ENCODE assay signal across 15 cellular contexts in the genomic region with DNA sequence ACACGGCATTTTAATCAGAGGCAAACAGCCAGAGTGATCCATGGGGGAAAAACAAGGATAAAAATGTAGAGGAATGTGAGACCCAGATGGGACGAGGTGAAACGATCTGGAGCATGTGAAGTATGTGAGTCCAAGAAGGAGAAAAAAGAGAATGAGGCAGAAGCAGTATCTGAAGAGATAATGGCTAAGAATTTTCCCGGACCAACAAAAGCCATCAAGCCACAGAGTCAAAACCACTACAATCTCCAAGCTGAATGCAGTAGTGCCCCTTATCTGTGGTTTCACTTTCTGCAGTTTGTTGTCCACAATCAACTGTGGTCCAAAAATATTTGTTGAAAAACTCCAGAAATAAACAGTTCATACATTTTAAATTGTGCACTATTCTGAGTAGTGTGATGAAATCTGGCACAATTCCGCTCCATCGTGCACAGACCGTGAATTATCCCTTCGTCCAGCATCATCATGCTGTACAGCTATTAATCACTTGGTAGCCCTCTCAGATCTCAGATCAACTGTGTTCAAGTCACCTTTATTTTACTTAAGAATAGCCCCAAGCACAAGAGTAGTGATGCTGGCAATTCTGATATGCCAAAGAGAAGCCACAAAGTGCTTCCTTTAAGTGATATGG. TPM values are rescaled to one million over a fixed set of nuclear protein-coding genes. Genes with fewer than 3 reads are reported as not detected.
A peak's percentile ranks its signal among the peaks of the same experiment; 100 is the strongest.
DNase-seq lines count a peak whose midpoint lies in the region; ATAC-seq, FAIRE-seq and TF ChIP-seq lines count a peak whose summit lies in the region.
"Had no signal": no experiment of that assay in that cellular context is flagged by ENCODE, and none has a peak within 500 bp of the region (broad histone marks: within the 10 kb centered on the region; RNA-seq: fewer than 3 reads in every experiment).

No MANE protein-coding gene starts in this region.

- intact Hi-C loops in right cardiac atrium (cut with DNase I) = no loop called here

- no peak for TF ChIP-seq POLR2A in GM12892 (IDR thresholded peaks at IDR 0.05; ENCODE audit: low read depth, low read length)

- H3K4me3 ChIP-seq in right cardiac atrium (ENCODE audit: low read length) (peak overlapping the region; percentile 24), subcutaneous abdominal adipose tissue (ENCODE audit: low read depth in 1 of 5, low read length in 5 of 5) (peak overlapping the region; percentile 38 to 48 (median 46))
- H3K4me3 ChIP-seq: cardiac muscle cell had no signal

- H3K9me3 ChIP-seq in right cardiac atrium (ENCODE audit: control insufficient read depth, low read length) (no peaks in the 10 kb centered on the region), subcutaneous abdominal adipose tissue (ENCODE audit: control insufficient read depth in 5 of 5, low read length in 5 of 5) (no peaks in the 10 kb centered on the region)

- H3K9ac ChIP-seq in subcutaneous abdominal adipose tissue (ENCODE audit: low read length in 5 of 5) = peak overlapping the region in 2 of 5 donors; percentile 11 to 45

- DNase-seq in GM12892 (ENCODE audit: insufficient read length) = no peak
- peak; percentile 72 for DNase-seq in astrocyte of the hippocampus (ENCODE audit: low read depth, low spot score)
- no peak for DNase-seq in right cardiac atrium
- DNase-seq in NCI-H446 treated with DMSO at 0.1 percent for 48 hours (lab: John Stamatoyannopoulos, UW) = no peak
- DNase-seq in stimulated activated naive CD4-positive, alpha-beta T cell treated with Interleukin-2 at 50 U/mL for 16 hours (lab: John Stamatoyannopoulos, UW) = no peak
- DNase-seq in NCI-H510A (lab: John Stamatoyannopoulos, UW) = no peak
- DNase-seq: activated B cell treated with CpG ODN at 0.5 μM for 24 hours; activated T-cell treated with anti-CD3 and anti-CD28 coated beads, Interleukin-2, amount 50 U/mL, for 4 hours; DMS79 treated with DMSO at 0.1 percent for 48 hours; foreskin keratinocyte; KG1 had no signal

- peak; percentile 76 for FAIRE-seq in GM12892 (lab: Jason Lieb, UNC)
- FAIRE-seq: RCC 7860 had no signal

- ATAC-seq in right cardiac atrium = peak; percentile 28 to 47
- no peak for ATAC-seq in GM18502 (IDR thresholded peaks at IDR 0.05; ENCODE audit: poor library complexity, unreplicated experiment)
- ATAC-seq: activated T-cell treated with anti-CD3 and anti-CD28 coated beads, Interleukin-2, amount 50 U/mL, for 4 hours; foreskin keratinocyte had no signal

- H3K27ac ChIP-seq in right cardiac atrium (ENCODE audit: low read length) (peak overlapping the region; percentile 77), subcutaneous abdominal adipose tissue (ENCODE audit: low read depth, low read length) (peak overlapping the region; percentile 85)
- H3K27ac ChIP-seq: cardiac muscle cell, foreskin keratinocyte had no signal

- no peaks in the 10 kb centered on the region for H3K27me3 ChIP-seq in right cardiac atrium (ENCODE audit: control insufficient read depth, insufficient read depth)
- H3K27me3 ChIP-seq in subcutaneous abdominal adipose tissue (ENCODE audit: control insufficient read depth in 5 of 5, insufficient read depth in 4 of 5, low read length in 5 of 5) = no peaks in the 10 kb centered on the region
- H3K27me3 ChIP-seq: cardiac muscle cell, foreskin keratinocyte had no signal

- H3K36me3 ChIP-seq in subcutaneous abdominal adipose tissue (ENCODE audit: control insufficient read depth in 5 of 5, insufficient read depth in 5 of 5, low read length in 5 of 5) = no peaks in the 10 kb centered on the region
- H3K36me3 ChIP-seq: cardiac muscle cell had no signal

- H3K4me1 ChIP-seq in right cardiac atrium (ENCODE audit: control insufficient read depth, insufficient read depth, low read length) = peaks cover 13% of the 10 kb centered on the region
- peaks cover 2 to 41% (median 33%) of the 10 kb centered on the region in 5 donors for H3K4me1 ChIP-seq in subcutaneous abdominal adipose tissue (ENCODE audit: control insufficient read depth in 5 of 5, insufficient read depth in 5 of 5, low read length in 5 of 5)
- H3K4me1 ChIP-seq: foreskin keratinocyte had no signal

- WGBS in right cardiac atrium = 34% methylated on average over 8 of the region's 8 CpGs

RNA-seq across cellular contexts. Expression of a gene that starts 18.7 kb away (rescaled TPM):
- polyA plus RNA-seq in GM12892 (2012; ENCODE audit: missing spikeins) = 8.1 TPM
- total RNA-seq in right cardiac atrium = 10 to 100 TPM; 55.4 to 75.2 (median 59.0) TPM
- 21.8 TPM for polyA plus RNA-seq in right cardiac atrium
